In genomic region chrX:10589098-10589497, GRCh38 we compare ENCODE assay signal across 21 cellular contexts.
"Had no signal": no experiment of that assay in that cellular context is flagged by ENCODE, and none has a peak within 500 bp of the region (broad histone marks: within the 10 kb centered on the region; RNA-seq: fewer than 3 reads in every experiment).

No MANE protein-coding gene starts in this region.

- H3K9me3 ChIP-seq: colonic mucosa, thyroid gland had no signal

- H3K4me1 ChIP-seq: breast epithelium, colonic mucosa, esophagus squamous epithelium, heart left ventricle, left lung, spleen, thyroid gland had no signal

- H3K27me3 ChIP-seq: colonic mucosa, esophagus squamous epithelium, left lung, spleen, thyroid gland had no signal

- H3K27ac Mint-ChIP-seq: activated B cell treated with CpG ODN at 0.5 μM for 24 hours; activated CD4-positive, alpha-beta memory T cell treated with anti-CD3 and anti-CD28 coated beads for 36 hours; activated naive CD4-positive, alpha-beta T cell treated with anti-CD3 and anti-CD28 coated beads for 36 hours; activated naive CD8-positive, alpha-beta T cell treated with anti-CD3 and anti-CD28 coated beads, Interleukin-2, amount 10 ng/mL, durations not matched to agents 7 days and 5 days; activated T-cell treated with anti-CD3 and anti-CD28 coated beads, Interleukin-2, amount 50 U/mL, for 72 hours had no signal

- H3K9me3 Mint-ChIP-seq: activated naive CD8-positive, alpha-beta T cell treated with anti-CD3 and anti-CD28 coated beads, Interleukin-2, amount 10 ng/mL, durations not matched to agents 7 days and 5 days had no signal

- H3K4me3 Mint-ChIP-seq: activated B cell treated with CpG ODN at 0.5 μM for 24 hours; activated CD4-positive, alpha-beta memory T cell treated with anti-CD3 and anti-CD28 coated beads for 36 hours; activated naive CD4-positive, alpha-beta T cell treated with anti-CD3 and anti-CD28 coated beads for 36 hours; activated naive CD8-positive, alpha-beta T cell treated with anti-CD3 and anti-CD28 coated beads, Interleukin-2, amount 10 ng/mL, durations not matched to agents 7 days and 5 days; activated T-cell treated with anti-CD3 and anti-CD28 coated beads, Interleukin-2, amount 50 U/mL, for 72 hours; naive B cell; neural crest cell had no signal

- H3K36me3 Mint-ChIP-seq: activated CD4-positive, alpha-beta memory T cell treated with anti-CD3 and anti-CD28 coated beads for 36 hours; activated naive CD8-positive, alpha-beta T cell treated with anti-CD3 and anti-CD28 coated beads, Interleukin-2, amount 10 ng/mL, durations not matched to agents 7 days and 5 days had no signal

- H3K4me3 ChIP-seq: breast epithelium, colonic mucosa, dorsolateral prefrontal cortex, esophagus squamous epithelium, left lung, spleen, thyroid gland had no signal

- DNase-seq: activated B cell treated with CpG ODN at 0.5 μM for 24 hours; activated CD4-positive, alpha-beta memory T cell treated with anti-CD3 and anti-CD28 coated beads for 36 hours; activated CD4-positive, alpha-beta T cell treated with anti-CD3 and anti-CD28 coated beads for 48 hours; activated effector memory CD4-positive, alpha-beta T cell treated with Interleukin-2 at 50 U/mL for 16 hours; activated naive CD4-positive, alpha-beta T cell treated with anti-CD3 and anti-CD28 coated beads for 36 hours; activated naive CD8-positive, alpha-beta T cell treated with anti-CD3 and anti-CD28 coated beads, Interleukin-2, amount 10 ng/mL, durations not matched to agents 7 days and 5 days; activated T-cell treated with anti-CD3 and anti-CD28 coated beads, Interleukin-2, amount 50 U/mL, for 72 hours; amniotic stem cell; colonic mucosa; dorsolateral prefrontal cortex; esophagus squamous epithelium; heart left ventricle; left lung; naive B cell; spleen; stimulated activated CD4-positive, alpha-beta T cell treated with anti-CD3 and anti-CD28 coated beads, Interleukin-4, amount 100 ng/mL, for 1 hour; stimulated activated naive CD8-positive, alpha-beta T cell treated with anti-CD3 and anti-CD28 coated beads, Interleukin-15, Interleukin-2, amounts not matched to agents 100 U/mL and 50 U/mL, for 24 hours; T-helper 9 cell; thyroid gland had no signal

- H3K36me3 ChIP-seq: breast epithelium, colonic mucosa, esophagus squamous epithelium, heart left ventricle, left lung, spleen, thyroid gland had no signal

- H3K4me1 Mint-ChIP-seq: activated B cell treated with CpG ODN at 0.5 μM for 24 hours; activated naive CD8-positive, alpha-beta T cell treated with anti-CD3 and anti-CD28 coated beads, Interleukin-2, amount 10 ng/mL, durations not matched to agents 7 days and 5 days had no signal

- H3K27me3 Mint-ChIP-seq: activated B cell treated with CpG ODN at 0.5 μM for 24 hours; activated CD4-positive, alpha-beta memory T cell treated with anti-CD3 and anti-CD28 coated beads for 36 hours; activated naive CD8-positive, alpha-beta T cell treated with anti-CD3 and anti-CD28 coated beads, Interleukin-2, amount 10 ng/mL, durations not matched to agents 7 days and 5 days had no signal

- ATAC-seq: activated T-cell treated with anti-CD3 and anti-CD28 coated beads, Interleukin-2, amount 50 U/mL, for 72 hours; heart left ventricle; left lung; stimulated activated naive CD8-positive, alpha-beta T cell treated with anti-CD3 and anti-CD28 coated beads, Interleukin-15, Interleukin-2, amounts not matched to agents 100 U/mL and 50 U/mL, for 24 hours had no signal

- H3K27ac ChIP-seq: breast epithelium, colonic mucosa, dorsolateral prefrontal cortex, esophagus squamous epithelium, heart left ventricle, left lung, spleen, thyroid gland had no signal
